In the genomic region with DNA sequence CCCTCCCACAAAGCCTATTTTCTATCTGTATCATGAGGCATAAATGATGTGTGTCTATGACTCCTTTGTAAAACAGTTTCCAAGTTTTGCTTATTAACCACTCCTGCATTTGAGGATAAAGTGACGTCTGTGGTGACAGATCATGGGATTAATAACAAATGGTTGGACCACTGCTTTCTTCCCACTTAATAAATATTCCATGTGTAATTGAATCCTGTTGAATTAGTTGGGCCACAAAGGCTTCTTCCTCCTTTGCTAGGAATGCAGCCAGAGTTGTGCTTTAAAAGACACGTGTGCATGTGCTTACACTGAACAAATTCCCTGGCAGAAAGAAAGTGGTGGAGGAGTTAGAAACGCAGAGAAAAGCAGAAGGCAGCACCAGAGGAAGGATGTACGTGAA, we compare ENCODE assay signal across 23 cellular contexts.
"Had no signal": no experiment of that assay in that cellular context is flagged by ENCODE, and none has a peak within 500 bp of the region (broad histone marks: within the 10 kb centered on the region; RNA-seq: fewer than 3 reads in every experiment).

No MANE protein-coding gene starts in this region.

- H3K36me3 ChIP-seq: ascending aorta, neural progenitor cell, pancreas, right atrium auricular region, tibial artery, uterus had no signal

- H3K36me3 Mint-ChIP-seq: neural progenitor cell; stimulated activated effector memory CD8-positive, alpha-beta T cell treated with anti-CD3 and anti-CD28 coated beads, Interleukin-12 subunit alpha, Interleukin-12 subunit beta, amount 100 ng/mL, for 72 hours had no signal

- H3K4me1 ChIP-seq: neural progenitor cell, pancreas, right atrium auricular region, uterus had no signal

- H3K4me2 ChIP-seq: neural progenitor cell, smooth muscle cell had no signal

- H3K9ac ChIP-seq: neural progenitor cell had no signal

- FAIRE-seq: keratinocyte, pancreas, TTC549 had no signal

- H3K9me3 ChIP-seq: ascending aorta, pancreas, right atrium auricular region, tibial artery, uterus had no signal

- H3K27me3 Mint-ChIP-seq: activated CD4-positive, alpha-beta T cell treated with anti-CD3 and anti-CD28 coated beads, Interleukin-2, amount 10 ng/mL, durations not matched to agents 7 days and 5 days had no signal

- H3K4me1 Mint-ChIP-seq: activated B cell treated with CpG ODN at 0.5 μM for 24 hours; activated CD4-positive, alpha-beta T cell treated with anti-CD3 and anti-CD28 coated beads, Interleukin-2, amount 10 ng/mL, durations not matched to agents 7 days and 5 days; neural progenitor cell had no signal

- H3K9me3 Mint-ChIP-seq: activated B cell treated with CpG ODN at 0.5 μM for 24 hours; activated CD4-positive, alpha-beta T cell treated with anti-CD3 and anti-CD28 coated beads, Interleukin-2, amount 10 ng/mL, durations not matched to agents 7 days and 5 days; activated naive CD8-positive, alpha-beta T cell treated with anti-CD3 and anti-CD28 coated beads, Interleukin-2, amount 50 U/mL, for 24 hours; effector memory CD8-positive, alpha-beta T cell; stimulated activated effector memory CD8-positive, alpha-beta T cell treated with anti-CD3 and anti-CD28 coated beads, Interleukin-12 subunit alpha, Interleukin-12 subunit beta, amount 100 ng/mL, for 72 hours had no signal

- DNase-seq: activated B cell treated with CpG ODN at 0.5 μM for 24 hours; activated CD4-positive, alpha-beta T cell treated with anti-CD3 and anti-CD28 coated beads, Interleukin-2, amount 10 ng/mL, durations not matched to agents 7 days and 5 days; activated CD8-positive, alpha-beta memory T cell treated with anti-CD3 and anti-CD28 coated beads for 24 hours; activated naive CD4-positive, alpha-beta T cell treated with Interleukin-2 at 50 U/mL for 16 hours; activated naive CD8-positive, alpha-beta T cell treated with anti-CD3 and anti-CD28 coated beads, Interleukin-2, amount 50 U/mL, for 24 hours; central memory CD4-positive, alpha-beta T cell; effector memory CD8-positive, alpha-beta T cell; foreskin melanocyte; head of caudate nucleus; left ventricle myocardium superior; mesendoderm; pancreas; T-helper 2 cell; tibial artery; uterus had no signal

- H3K27ac ChIP-seq: ascending aorta, epithelial cell of prostate, neural progenitor cell, pancreas, right atrium auricular region, tibial artery, uterus had no signal

- H3K4me3 Mint-ChIP-seq: activated B cell treated with CpG ODN at 0.5 μM for 24 hours; activated CD4-positive, alpha-beta T cell treated with anti-CD3 and anti-CD28 coated beads, Interleukin-2, amount 10 ng/mL, durations not matched to agents 7 days and 5 days; activated naive CD8-positive, alpha-beta T cell treated with anti-CD3 and anti-CD28 coated beads, Interleukin-2, amount 50 U/mL, for 24 hours; effector memory CD8-positive, alpha-beta T cell; neural progenitor cell; stimulated activated effector memory CD8-positive, alpha-beta T cell treated with anti-CD3 and anti-CD28 coated beads, Interleukin-12 subunit alpha, Interleukin-12 subunit beta, amount 100 ng/mL, for 72 hours had no signal

- H3K27me3 ChIP-seq: ascending aorta, neural progenitor cell, pancreas, right atrium auricular region, tibial artery, uterus had no signal

- H3K4me3 ChIP-seq: ascending aorta, neural progenitor cell, pancreas, right atrium auricular region, smooth muscle cell, tibial artery, uterus had no signal

- H2AFZ ChIP-seq: neural progenitor cell had no signal

- H3K27ac Mint-ChIP-seq: activated B cell treated with CpG ODN at 0.5 μM for 24 hours; activated CD4-positive, alpha-beta T cell treated with anti-CD3 and anti-CD28 coated beads, Interleukin-2, amount 10 ng/mL, durations not matched to agents 7 days and 5 days; activated naive CD8-positive, alpha-beta T cell treated with anti-CD3 and anti-CD28 coated beads, Interleukin-2, amount 50 U/mL, for 24 hours; effector memory CD8-positive, alpha-beta T cell; neural progenitor cell; stimulated activated effector memory CD8-positive, alpha-beta T cell treated with anti-CD3 and anti-CD28 coated beads, Interleukin-12 subunit alpha, Interleukin-12 subunit beta, amount 100 ng/mL, for 72 hours had no signal

- ATAC-seq: activated naive CD8-positive, alpha-beta T cell treated with anti-CD3 and anti-CD28 coated beads, Interleukin-2, amount 50 U/mL, for 24 hours; effector memory CD8-positive, alpha-beta T cell; left ventricle myocardium superior; stimulated activated effector memory CD8-positive, alpha-beta T cell treated with anti-CD3 and anti-CD28 coated beads, Interleukin-12 subunit alpha, Interleukin-12 subunit beta, amount 100 ng/mL, for 72 hours had no signal
